ENCODE assay signal across 1 cellular context in the genomic region with DNA sequence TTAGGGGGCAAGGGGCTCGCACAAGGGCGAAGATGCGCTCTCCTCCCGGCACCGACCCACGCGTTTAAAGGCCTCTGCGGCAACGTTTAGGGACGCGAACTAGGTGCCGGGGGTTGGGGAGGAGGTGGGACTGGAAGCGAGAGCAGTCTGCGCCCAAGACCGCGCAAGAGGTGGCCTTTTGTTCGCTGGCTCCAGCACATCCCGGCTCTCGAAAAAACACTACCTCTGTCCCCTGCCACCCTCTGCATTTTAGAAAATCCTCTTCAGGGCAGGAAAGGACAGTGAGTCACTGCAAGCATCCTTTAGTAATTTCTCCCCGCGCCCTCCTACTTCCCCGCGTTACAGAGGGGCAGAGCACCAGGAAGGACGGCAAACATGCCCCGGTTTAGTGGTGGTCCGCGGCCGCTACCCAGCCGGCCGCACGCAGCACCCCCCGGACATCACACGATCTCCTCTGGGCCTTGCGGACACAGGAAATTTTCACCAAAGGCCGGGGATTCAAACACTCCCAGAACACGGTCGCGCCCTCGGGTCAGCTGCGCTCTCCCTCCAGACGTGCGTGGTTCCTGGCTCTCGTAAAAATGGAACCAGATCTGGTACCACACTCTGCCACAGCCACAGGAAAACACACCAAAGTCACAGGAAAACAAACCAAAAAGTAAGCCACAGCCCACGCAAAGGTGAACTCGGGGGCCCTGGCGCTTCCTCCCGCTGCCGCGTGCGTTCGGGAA.
TF ChIP-seq lines count a peak whose summit lies in the region.

No MANE protein-coding gene starts in this region.

TF ChIP-seq in Ishikawa, 13 proteins besides CTCF, POLR2A, EP300 and RAD21 (continued from another document):
- TF ChIP-seq, protein P1, sequence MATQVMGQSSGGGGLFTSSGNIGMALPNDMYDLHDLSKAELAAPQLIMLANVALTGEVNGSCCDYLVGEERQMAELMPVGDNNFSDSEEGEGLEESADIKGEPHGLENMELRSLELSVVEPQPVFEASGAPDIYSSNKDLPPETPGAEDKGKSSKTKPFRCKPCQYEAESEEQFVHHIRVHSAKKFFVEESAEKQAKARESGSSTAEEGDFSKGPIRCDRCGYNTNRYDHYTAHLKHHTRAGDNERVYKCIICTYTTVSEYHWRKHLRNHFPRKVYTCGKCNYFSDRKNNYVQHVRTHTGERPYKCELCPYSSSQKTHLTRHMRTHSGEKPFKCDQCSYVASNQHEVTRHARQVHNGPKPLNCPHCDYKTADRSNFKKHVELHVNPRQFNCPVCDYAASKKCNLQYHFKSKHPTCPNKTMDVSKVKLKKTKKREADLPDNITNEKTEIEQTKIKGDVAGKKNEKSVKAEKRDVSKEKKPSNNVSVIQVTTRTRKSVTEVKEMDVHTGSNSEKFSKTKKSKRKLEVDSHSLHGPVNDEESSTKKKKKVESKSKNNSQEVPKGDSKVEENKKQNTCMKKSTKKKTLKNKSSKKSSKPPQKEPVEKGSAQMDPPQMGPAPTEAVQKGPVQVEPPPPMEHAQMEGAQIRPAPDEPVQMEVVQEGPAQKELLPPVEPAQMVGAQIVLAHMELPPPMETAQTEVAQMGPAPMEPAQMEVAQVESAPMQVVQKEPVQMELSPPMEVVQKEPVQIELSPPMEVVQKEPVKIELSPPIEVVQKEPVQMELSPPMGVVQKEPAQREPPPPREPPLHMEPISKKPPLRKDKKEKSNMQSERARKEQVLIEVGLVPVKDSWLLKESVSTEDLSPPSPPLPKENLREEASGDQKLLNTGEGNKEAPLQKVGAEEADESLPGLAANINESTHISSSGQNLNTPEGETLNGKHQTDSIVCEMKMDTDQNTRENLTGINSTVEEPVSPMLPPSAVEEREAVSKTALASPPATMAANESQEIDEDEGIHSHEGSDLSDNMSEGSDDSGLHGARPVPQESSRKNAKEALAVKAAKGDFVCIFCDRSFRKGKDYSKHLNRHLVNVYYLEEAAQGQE (IDR thresholded peaks at IDR 0.05; ENCODE audit: low read depth) = no peak
